ENCODE assay signal across 22 cellular contexts in genomic region chr19:5893296-5893903, GRCh38. TPM values are rescaled to one million over a fixed set of nuclear protein-coding genes. Genes with fewer than 3 reads are reported as not detected.
"Had no signal": no experiment of that assay in that cellular context is flagged by ENCODE, and none has a peak within 500 bp of the region (broad histone marks: within the 10 kb centered on the region; RNA-seq: fewer than 3 reads in every experiment).

No MANE protein-coding gene starts in this region.

- H3K27me3 ChIP-seq: ovary had no signal

- FAIRE-seq: TTC549 had no signal

- DNase-seq: activated CD4-positive, alpha-beta T cell treated with anti-CD3 and anti-CD28 coated beads, Interleukin-2, amount 10 ng/mL, durations not matched to agents 24 days and 14 days; activated naive CD4-positive, alpha-beta T cell treated with anti-CD3 and anti-CD28 coated beads, Interleukin-2, amount 10 ng/mL, durations not matched to agents 7 days and 5 days; aorta; effector CD4-positive, alpha-beta T cell; gastrocnemius medialis; mesenchymal stem cell; naive B cell; psoas muscle; stimulated activated CD4-positive, alpha-beta T cell treated with anti-CD3 and anti-CD28 coated beads, Interleukin-4, amount 100 ng/mL, for 1 hour; stomach; upper lobe of right lung had no signal

- H3K27ac ChIP-seq: gastrocnemius medialis, ovary, psoas muscle, upper lobe of right lung had no signal

- H3K9me3 ChIP-seq: gastrocnemius medialis, mucosa of descending colon, ovary, psoas muscle, stomach, upper lobe of right lung had no signal

- H3K36me3 ChIP-seq: ovary had no signal

- H3K4me3 ChIP-seq: gastrocnemius medialis, mucosa of descending colon, ovary, psoas muscle, smooth muscle cell, stomach, upper lobe of right lung had no signal

- H3K4me2 ChIP-seq: smooth muscle cell had no signal

- H3K4me1 ChIP-seq: upper lobe of right lung had no signal

RNA-seq across cellular contexts. Expression of gene FUT5, which starts 23.1 kb away (rescaled TPM):
- total RNA-seq: activated CD4-positive, alpha-beta T cell treated with anti-CD3 and anti-CD28 coated beads, Interleukin-2, amount 10 ng/mL, durations not matched to agents 24 days and 14 days; activated CD8-positive, alpha-beta T cell treated with anti-CD3 and anti-CD28 coated beads for 36 hours; aorta; cerebellum; gastrocnemius medialis; kidney epithelial cell; mucosa of descending colon; neural crest cell; psoas muscle; smooth muscle cell; temporal lobe; upper lobe of right lung had no signal
- polyA plus RNA-seq: aorta, esophagus, ovary, psoas muscle, smooth muscle cell, stomach had no signal

RNA-seq across cellular contexts. Expression of gene FUT3, which starts 42.2 kb away (rescaled TPM):
- total RNA-seq: activated CD4-positive, alpha-beta T cell treated with anti-CD3 and anti-CD28 coated beads, Interleukin-2, amount 10 ng/mL, durations not matched to agents 24 days and 14 days; activated CD8-positive, alpha-beta T cell treated with anti-CD3 and anti-CD28 coated beads for 36 hours; aorta; neural crest cell; sciatic nerve had no signal
